ENCODE assay signal across 8 cellular contexts in the genomic region with DNA sequence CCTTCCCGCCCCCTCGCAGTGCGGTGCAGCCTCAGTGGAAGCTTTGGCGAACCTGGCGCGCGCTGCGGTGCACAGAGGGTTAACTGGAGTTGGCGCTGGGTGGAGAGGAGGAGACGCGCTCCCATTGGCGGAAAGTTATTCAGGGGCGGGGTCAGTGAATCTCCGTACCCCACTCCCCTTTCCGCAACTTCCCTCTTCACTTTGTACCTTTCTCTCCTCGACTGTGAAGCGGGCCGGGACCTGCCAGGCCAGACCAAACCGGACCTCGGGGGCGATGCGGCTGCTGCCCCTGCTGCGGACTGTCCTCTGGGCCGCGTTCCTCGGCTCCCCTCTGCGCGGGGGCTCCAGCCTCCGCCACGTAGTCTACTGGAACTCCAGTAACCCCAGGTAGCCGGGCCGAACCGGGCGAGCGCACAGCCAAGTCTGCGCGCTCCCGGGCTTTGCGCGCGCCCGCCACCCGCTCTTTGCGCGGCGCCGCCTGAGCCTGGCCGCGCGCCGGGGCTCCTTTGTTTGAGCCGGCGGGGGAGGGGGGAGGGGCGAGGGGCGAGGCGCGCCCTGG. TPM values are rescaled to one million over a fixed set of nuclear protein-coding genes. Genes with fewer than 3 reads are reported as not detected.
DNase-seq lines count a peak whose midpoint lies in the region; ATAC-seq, FAIRE-seq and TF ChIP-seq lines count a peak whose summit lies in the region.

A gene with protein sequence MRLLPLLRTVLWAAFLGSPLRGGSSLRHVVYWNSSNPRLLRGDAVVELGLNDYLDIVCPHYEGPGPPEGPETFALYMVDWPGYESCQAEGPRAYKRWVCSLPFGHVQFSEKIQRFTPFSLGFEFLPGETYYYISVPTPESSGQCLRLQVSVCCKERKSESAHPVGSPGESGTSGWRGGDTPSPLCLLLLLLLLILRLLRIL (plus strand): TSS at position 191 of the 559 bp plus-strand sequence. CDS start 84 bp downstream, at position 275.

- FAIRE-seq in kidney (lab: Jason Lieb, UNC): no peak

- peak within 1 kb of the TSS; percentile 39 to 49 for H3K9ac ChIP-seq in kidney (ENCODE audit: low read length in 2 of 2)

- H3K4me3 ChIP-seq in kidney (ENCODE audit: low read length in 2 of 2): peak within 1 kb of the TSS; percentile 62 to 72

- peak; percentile 53 for ATAC-seq in HG02884 (IDR thresholded peaks at IDR 0.05; ENCODE audit: unreplicated experiment)
- peak; percentile 82 for ATAC-seq in central memory CD8-positive, alpha-beta T cell (replicated peaks; ENCODE audit: extremely low read depth, poor library complexity, severe bottlenecking)

- H3K27ac ChIP-seq in kidney (ENCODE audit: low read depth in 2 of 2, low read length in 2 of 2): peak within 1 kb of the TSS; percentile 56 to 72

- peaks cover 4 to 17% of the 10 kb centered on the region in 2 donors for H3K4me1 ChIP-seq in kidney (ENCODE audit: control insufficient read depth in 1 of 2, insufficient read depth in 1 of 2, low read depth in 1 of 2, low read length in 2 of 2)

- H3K27ac Mint-ChIP-seq in central memory CD8-positive, alpha-beta T cell (ENCODE audit: low read depth): peak within 1 kb of the TSS; percentile 79

- H3K4me3 Mint-ChIP-seq in central memory CD8-positive, alpha-beta T cell: peak within 1 kb of the TSS; percentile 81

- no peaks in the 10 kb centered on the region for H3K9me3 Mint-ChIP-seq in central memory CD8-positive, alpha-beta T cell

- no peak for TF ChIP-seq CTCF in kidney (IDR thresholded peaks at IDR 0.05; ENCODE audit: borderline replicate concordance, extremely low read depth, insufficient read depth)

- DNase-seq in NCI-H2107 treated with DMSO at 0.1 percent for 48 hours (lab: John Stamatoyannopoulos, UW; ENCODE audit: unreplicated experiment) (peak; percentile 11), NCI-H2107 (lab: John Stamatoyannopoulos, UW) (no peak), NCI-H2196 treated with DMSO at 0.1 percent for 48 hours (lab: John Stamatoyannopoulos, UW; ENCODE audit: unreplicated experiment) (peak; percentile 64), kidney (peak; percentile 93)
- peak; percentile 52 to 69 (median 64) for DNase-seq in activated CD4-positive, CD25-positive, alpha-beta regulatory T cell (lab: John Stamatoyannopoulos, UW)
- DNase-seq in central memory CD8-positive, alpha-beta T cell (ENCODE audit: low spot score in 2 of 2): peak; percentile 65 to 66
- peak; percentile 59 to 67 for DNase-seq in stimulated activated CD4-positive, alpha-beta T cell treated with anti-CD3 and anti-CD28 coated beads, Interleukin-15, amount 100 ng/mL, for 1 hour (ENCODE audit: low read depth in 1 of 2, low spot score in 1 of 2)

- H3K4me1 Mint-ChIP-seq in central memory CD8-positive, alpha-beta T cell: peaks cover 37% of the 10 kb centered on the region

- H3K36me3 ChIP-seq in kidney (ENCODE audit: control insufficient read depth in 1 of 2, insufficient read depth in 2 of 2, low read length in 2 of 2): no peaks in the 10 kb centered on the region

- no peaks in the 10 kb centered on the region for H3K9me3 ChIP-seq in kidney (ENCODE audit: control insufficient read depth in 1 of 2, low read length in 2 of 2)

- H3K27me3 Mint-ChIP-seq in central memory CD8-positive, alpha-beta T cell: no peaks in the 10 kb centered on the region

- intact Hi-C loops in kidney (cut with DNase I): no loop called here

- H3K36me3 Mint-ChIP-seq in central memory CD8-positive, alpha-beta T cell (ENCODE audit: insufficient read depth): peaks cover 15% of the 10 kb centered on the region

RNA-seq across cellular contexts. Expression of the gene that starts here (rescaled TPM):
- total RNA-seq in kidney: 7.6 TPM
- polyA plus RNA-seq in kidney (ENCODE audit: insufficient read depth, low read depth, low replicate concordance): 11.8 TPM
